ENCODE assay signal across 8 cellular contexts in the genomic region with DNA sequence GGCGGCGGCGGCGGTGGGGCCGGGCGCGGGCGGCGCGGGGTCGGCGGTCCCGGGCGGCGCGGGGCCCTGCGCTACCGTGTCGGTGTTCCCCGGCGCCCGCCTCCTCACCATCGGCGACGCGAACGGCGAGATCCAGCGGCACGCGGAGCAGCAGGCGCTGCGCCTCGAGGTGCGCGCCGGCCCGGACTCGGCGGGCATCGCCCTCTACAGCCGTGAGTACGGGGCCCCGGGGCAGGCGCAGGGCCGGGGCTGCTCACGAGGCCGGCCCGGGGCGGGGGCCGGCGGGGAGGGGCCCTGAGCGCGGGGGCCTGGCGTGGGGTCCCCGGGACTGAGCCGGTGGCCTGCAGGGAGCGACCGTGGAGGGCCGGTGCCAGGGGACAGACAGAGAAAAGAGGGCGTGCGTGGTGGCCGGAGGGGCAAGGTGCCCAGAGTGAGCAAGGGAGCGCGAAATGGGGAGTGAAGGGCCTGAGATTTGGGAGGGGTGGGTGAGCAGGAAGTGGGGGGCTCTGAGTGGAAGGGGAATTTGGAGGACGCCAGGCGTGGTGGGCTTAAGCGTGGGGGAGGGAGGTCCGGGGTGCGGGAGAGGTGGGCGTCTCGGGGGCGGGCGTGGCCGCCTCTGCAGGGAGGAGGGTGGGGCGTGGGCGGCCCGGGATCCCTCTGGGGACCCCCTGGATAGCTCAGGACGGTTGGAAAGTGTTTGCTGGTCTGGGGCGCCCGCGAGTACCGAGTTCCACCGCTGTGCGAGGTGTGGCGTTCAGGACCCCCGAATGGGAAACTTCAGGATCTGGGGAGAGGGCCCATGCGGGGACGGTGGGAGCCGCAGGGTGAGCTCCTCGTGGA. TPM values are rescaled to one million over a fixed set of nuclear protein-coding genes. Genes with fewer than 3 reads are reported as not detected.
A peak's percentile ranks its signal among the peaks of the same experiment; 100 is the strongest.
DNase-seq lines count a peak whose midpoint lies in the region; ATAC-seq and TF ChIP-seq lines count a peak whose summit lies in the region.

No MANE protein-coding gene starts in this region.

- no peaks in the 10 kb centered on the region for H3K27me3 Mint-ChIP-seq in activated T-helper 17 cell treated with anti-CD3 and anti-CD28 coated beads, Interleukin-2, amount 50 U/mL, for 72 hours
- no peaks in the 10 kb centered on the region for H3K27me3 Mint-ChIP-seq in osteocyte (ENCODE audit: unreplicated experiment)

- no peak for TF ChIP-seq POLR2A in gastroesophageal sphincter (IDR thresholded peaks at IDR 0.05)

- peak; percentile 49 for DNase-seq in MG63
- DNase-seq in osteocyte (ENCODE audit: extremely low spot score, unreplicated experiment), result no peak
- DNase-seq in GM19238 (ENCODE audit: insufficient read length, low spot score), result no peak
- DNase-seq in pons (ENCODE audit: low spot score), result no peak

- WGBS in gastroesophageal sphincter (ENCODE audit: low coverage in 1 of 2), 2 donors, result 0% methylated on average over 15 of the region's 91 CpGs; no CpG with 5 or more reads in 1 of the 2 donors

- H3K27ac ChIP-seq in BLaER1, result peak overlapping the region; percentile 93
- H3K27ac ChIP-seq in gastroesophageal sphincter, result peak overlapping the region; percentile 22 to 93 (median 90)

- ATAC-seq in GM21367 (IDR thresholded peaks at IDR 0.05; ENCODE audit: unreplicated experiment) (peak; percentile 7), gastroesophageal sphincter (peak; percentile 0)
- no peak for ATAC-seq in activated T-helper 17 cell treated with anti-CD3 and anti-CD28 coated beads, Interleukin-2, amount 50 U/mL, for 72 hours (replicated peaks)

- H3K9me3 Mint-ChIP-seq in activated T-helper 17 cell treated with anti-CD3 and anti-CD28 coated beads, Interleukin-2, amount 50 U/mL, for 72 hours, result no peaks in the 10 kb centered on the region
- H3K9me3 Mint-ChIP-seq in osteocyte (ENCODE audit: unreplicated experiment), result no peaks in the 10 kb centered on the region

- H3K4me1 Mint-ChIP-seq in activated T-helper 17 cell treated with anti-CD3 and anti-CD28 coated beads, Interleukin-2, amount 50 U/mL, for 72 hours, result peaks cover 16% of the 10 kb centered on the region
- peaks cover 19% of the 10 kb centered on the region for H3K4me1 Mint-ChIP-seq in osteocyte (ENCODE audit: unreplicated experiment)

- H3K4me2 ChIP-seq in BLaER1, result peak overlapping the region; percentile 88

- TF ChIP-seq EP300 in gastroesophageal sphincter (IDR thresholded peaks at IDR 0.05), result no peak

- H3K27me3 ChIP-seq in BLaER1 (no peaks in the 10 kb centered on the region), MG63 (no peaks in the 10 kb centered on the region), gastroesophageal sphincter (no peaks in the 10 kb centered on the region)

- H3K9me3 ChIP-seq in BLaER1 (no peaks in the 10 kb centered on the region), MG63 (no peaks in the 10 kb centered on the region), gastroesophageal sphincter (no peaks in the 10 kb centered on the region)

- peak overlapping the region; percentile 93 for H3K9ac ChIP-seq in BLaER1

- peak overlapping the region; percentile 87 for H3K27ac Mint-ChIP-seq in activated T-helper 17 cell treated with anti-CD3 and anti-CD28 coated beads, Interleukin-2, amount 50 U/mL, for 72 hours
- peak overlapping the region; percentile 93 for H3K27ac Mint-ChIP-seq in osteocyte (ENCODE audit: unreplicated experiment)

- H3K36me3 Mint-ChIP-seq in activated T-helper 17 cell treated with anti-CD3 and anti-CD28 coated beads, Interleukin-2, amount 50 U/mL, for 72 hours (ENCODE audit: low read depth), result peaks cover 10% of the 10 kb centered on the region
- no peaks in the 10 kb centered on the region for H3K36me3 Mint-ChIP-seq in osteocyte (ENCODE audit: unreplicated experiment)

- peaks cover 44% of the 10 kb centered on the region for H4K20me1 ChIP-seq in BLaER1

- H3K4me3 ChIP-seq in BLaER1, result peak overlapping the region; percentile 86
- H3K4me3 ChIP-seq in MG63, result peak overlapping the region; percentile 64
- H3K4me3 ChIP-seq in gastroesophageal sphincter, result peak overlapping the region; percentile 88 to 91

- H3K4me1 ChIP-seq in BLaER1, result peaks cover 68% of the 10 kb centered on the region
- H3K4me1 ChIP-seq in gastroesophageal sphincter, result peaks cover 0 to 57% (median 24%) of the 10 kb centered on the region in 3 donors

- TF ChIP-seq CTCF in gastroesophageal sphincter (IDR thresholded peaks at IDR 0.05) (peak in 3 of 4 experiments; percentile 14 to 30 (median 24)), osteocyte (IDR thresholded peaks at IDR 0.05) (no peak)

- H3K4me3 Mint-ChIP-seq in activated T-helper 17 cell treated with anti-CD3 and anti-CD28 coated beads, Interleukin-2, amount 50 U/mL, for 72 hours, result peak overlapping the region; percentile 91
- H3K4me3 Mint-ChIP-seq in osteocyte (ENCODE audit: unreplicated experiment), result peak overlapping the region; percentile 94

- H3K36me3 ChIP-seq in BLaER1 (peaks cover 26% of the 10 kb centered on the region), MG63 (peaks cover 22% of the 10 kb centered on the region), gastroesophageal sphincter (no peaks in the 10 kb centered on the region)

RNA-seq across cellular contexts. Expression of a gene that starts 0.6 kb away (rescaled TPM):
- total RNA-seq in MG63 (2014; rRNA removed; shearing (Covaris generic); ENCODE audit: low replicate concordance), result 28.9 and 45.7 TPM in 2 replicates
- total RNA-seq in activated T-helper 17 cell treated with anti-CD3 and anti-CD28 coated beads, Interleukin-2, amount 50 U/mL, for 72 hours, result 10 to 100 TPM; 32.7 to 62.1 TPM
- total RNA-seq in gastroesophageal sphincter (10 to 100 TPM; 17.0 to 37.1 (median 18.8) TPM), osteocyte (66.7 and 70.8 TPM in 2 replicates)

RNA-seq across cellular contexts. Expression of a gene that starts 23.7 kb away (rescaled TPM):
- 0.30 TPM in 1 of 2 replicates, not detected in the other for total RNA-seq in MG63 (2014; rRNA removed; shearing (Covaris generic); ENCODE audit: low replicate concordance)
- 1 to 10 TPM in 1 of 2 donors, under 1 TPM in 1; 0.48 to 1.7 TPM for total RNA-seq in activated T-helper 17 cell treated with anti-CD3 and anti-CD28 coated beads, Interleukin-2, amount 50 U/mL, for 72 hours
- total RNA-seq in gastroesophageal sphincter (1 to 10 TPM in 2 of 4 donors, under 1 TPM in 1, not detected in 1; 0.89 to 3.1 (median 2.1) TPM), osteocyte (0.27 TPM in 1 of 2 replicates, not detected in the other)

RNA-seq across cellular contexts. Expression of a gene that starts 35.9 kb away (rescaled TPM):
- 112 and 120 TPM in 2 replicates for total RNA-seq in MG63 (2014; rRNA removed; shearing (Covaris generic); ENCODE audit: low replicate concordance)
- total RNA-seq in activated T-helper 17 cell treated with anti-CD3 and anti-CD28 coated beads, Interleukin-2, amount 50 U/mL, for 72 hours, result 10 to 100 TPM; 17.6 to 20.2 TPM
- total RNA-seq in gastroesophageal sphincter, result 10 to 100 TPM; 15.4 to 36.9 (median 31.7) TPM
- 33.6 and 35.5 TPM in 2 replicates for total RNA-seq in osteocyte

RNA-seq across cellular contexts. Expression of a gene that starts 56.5 kb away (rescaled TPM):
- total RNA-seq in MG63 (2014; rRNA removed; shearing (Covaris generic); ENCODE audit: low replicate concordance), result 74.6 and 82.8 TPM in 2 replicates
- total RNA-seq in activated T-helper 17 cell treated with anti-CD3 and anti-CD28 coated beads, Interleukin-2, amount 50 U/mL, for 72 hours, result 10 to 100 TPM; 28.4 to 29.6 TPM
- total RNA-seq in gastroesophageal sphincter, result 10 to 100 TPM; 25.5 to 47.8 (median 28.1) TPM
- 68.4 and 79.5 TPM in 2 replicates for total RNA-seq in osteocyte

RNA-seq across cellular contexts. Expression of a gene that starts 56.7 kb away (rescaled TPM):
- total RNA-seq in MG63 (2014; rRNA removed; shearing (Covaris generic); ENCODE audit: low replicate concordance), result 29.3 and 39.2 TPM in 2 replicates
- 10 to 100 TPM; 20.7 to 21.4 TPM for total RNA-seq in activated T-helper 17 cell treated with anti-CD3 and anti-CD28 coated beads, Interleukin-2, amount 50 U/mL, for 72 hours
- total RNA-seq in gastroesophageal sphincter, result 10 to 100 TPM; 37.6 to 51.1 (median 40.9) TPM
- total RNA-seq in osteocyte, result 25.7 and 25.8 TPM in 2 replicates
